In the genomic region with DNA sequence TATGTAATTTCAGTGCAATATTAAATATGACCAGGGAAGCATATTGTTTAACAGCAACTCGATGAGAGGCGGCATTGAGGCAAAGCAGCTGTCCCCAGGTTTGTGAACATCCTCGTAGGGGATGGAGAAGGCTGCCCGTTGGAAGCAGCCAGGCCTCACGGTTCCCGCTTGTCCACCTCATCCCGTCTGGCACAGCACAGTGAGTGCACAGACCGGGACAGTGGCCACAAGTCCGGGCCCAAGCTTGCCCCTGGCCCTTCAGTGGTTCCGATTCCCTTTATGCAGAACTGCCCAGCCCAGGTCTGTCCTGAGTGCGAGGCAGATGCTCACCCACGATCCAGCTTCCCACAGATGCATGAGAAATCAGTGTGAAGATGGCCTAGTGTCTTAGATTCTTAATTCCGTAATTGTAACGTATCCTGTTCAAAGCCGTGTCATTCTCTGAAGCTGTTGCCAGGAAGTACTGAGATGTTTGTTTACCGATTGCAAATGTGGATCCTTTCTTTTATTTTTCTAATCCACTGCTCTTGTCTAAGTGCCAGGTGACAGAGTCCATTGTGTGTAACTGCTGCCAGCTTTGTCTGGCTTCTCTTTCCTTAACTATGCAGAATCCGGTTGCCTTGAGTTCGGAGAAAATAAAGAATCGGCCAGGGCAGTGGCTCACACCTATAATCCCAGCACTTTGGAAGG, we compare ENCODE assay signal across 14 cellular contexts. TPM values are rescaled to one million over a fixed set of nuclear protein-coding genes. Genes with fewer than 3 reads are reported as not detected.
A peak's percentile ranks its signal among the peaks of the same experiment; 100 is the strongest.
DNase-seq lines count a peak whose midpoint lies in the region; ATAC-seq and TF ChIP-seq lines count a peak whose summit lies in the region.
"Had no signal": no experiment of that assay in that cellular context is flagged by ENCODE, and none has a peak within 500 bp of the region (broad histone marks: within the 10 kb centered on the region; RNA-seq: fewer than 3 reads in every experiment).

No MANE protein-coding gene starts in this region.

- ATAC-seq in gastrocnemius medialis: no peak
- no peak for ATAC-seq in effector memory CD8-positive, alpha-beta T cell (replicated peaks)
- ATAC-seq: activated CD8-positive, alpha-beta T cell treated with anti-CD3 and anti-CD28 coated beads for 36 hours had no signal

- H3K36me3 Mint-ChIP-seq in effector memory CD8-positive, alpha-beta T cell (ENCODE audit: insufficient read depth): peaks cover 46% of the 10 kb centered on the region

- no peak for TF ChIP-seq POLR2A in gastrocnemius medialis (IDR thresholded peaks at IDR 0.05)

- no peak overlapping the region for H3K4me3 ChIP-seq in LNCaP clone FGC (ENCODE audit: low read depth, low read length)
- no peak overlapping the region for H3K4me3 ChIP-seq in fibroblast of pulmonary artery (replicated peaks; ENCODE audit: low read depth, low read length)
- no peak overlapping the region for H3K4me3 ChIP-seq in gastrocnemius medialis
- no peak overlapping the region for H3K4me3 ChIP-seq in H7 (ENCODE audit: insufficient read depth, low read depth, low read length)

- no peaks in the 10 kb centered on the region for H3K9me3 ChIP-seq in gastrocnemius medialis

- no peak overlapping the region for H3K27ac Mint-ChIP-seq in effector memory CD8-positive, alpha-beta T cell
- H3K27ac Mint-ChIP-seq: activated CD8-positive, alpha-beta T cell treated with anti-CD3 and anti-CD28 coated beads for 36 hours; stimulated activated naive CD8-positive, alpha-beta T cell treated with anti-CD3 and anti-CD28 coated beads, Interleukin-15, Interleukin-2, amounts not matched to agents 100 ng/mL and 50 ng/mL, for 24 hours had no signal

- no peak overlapping the region for H3K4me3 Mint-ChIP-seq in effector memory CD8-positive, alpha-beta T cell
- H3K4me3 Mint-ChIP-seq: activated CD8-positive, alpha-beta T cell treated with anti-CD3 and anti-CD28 coated beads for 36 hours; central memory CD8-positive, alpha-beta T cell; immature natural killer cell; stimulated activated naive CD8-positive, alpha-beta T cell treated with anti-CD3 and anti-CD28 coated beads, Interleukin-15, Interleukin-2, amounts not matched to agents 100 ng/mL and 50 ng/mL, for 24 hours had no signal

- H3K27me3 ChIP-seq in gastrocnemius medialis: no peaks in the 10 kb centered on the region
- H3K27me3 ChIP-seq in H7 (ENCODE audit: control insufficient read depth, insufficient read depth, low read length): no peaks in the 10 kb centered on the region

- no peaks in the 10 kb centered on the region for H3K27me3 Mint-ChIP-seq in effector memory CD8-positive, alpha-beta T cell
- H3K27me3 Mint-ChIP-seq: activated CD8-positive, alpha-beta T cell treated with anti-CD3 and anti-CD28 coated beads for 36 hours; central memory CD8-positive, alpha-beta T cell; stimulated activated naive CD8-positive, alpha-beta T cell treated with anti-CD3 and anti-CD28 coated beads, Interleukin-15, Interleukin-2, amounts not matched to agents 100 ng/mL and 50 ng/mL, for 24 hours had no signal

- no peak for TF ChIP-seq CTCF in LNCaP clone FGC (IDR thresholded peaks at IDR 0.05; ENCODE audit: control insufficient read depth, extremely low read depth, insufficient read depth)
- TF ChIP-seq CTCF in fibroblast of pulmonary artery (IDR thresholded peaks at IDR 0.05; ENCODE audit: low read length, missing control alignments): no peak
- no peak for TF ChIP-seq CTCF in gastrocnemius medialis (IDR thresholded peaks at IDR 0.05 in 4 of 5, conservative IDR thresholded peaks at IDR 0.05 in 1 of 5)

- intact Hi-C loops in gastrocnemius medialis (cut with DNase I; ENCODE audit: low total_unique reads): loop anchor here (5.0 to 10.0 kb wide), 2 partner anchors 36 to 702 kb away; a partner anchor contains a TSS

- peaks cover 35 to 39% of the 10 kb centered on the region in 2 donors for H3K4me1 ChIP-seq in gastrocnemius medialis

- in situ Hi-C loops in gastrocnemius medialis (cut with MboI; ENCODE audit: low sequenced_read_pairs in 4 of 4): no loop called here

- H3K36me3 ChIP-seq in gastrocnemius medialis: no peaks in the 10 kb centered on the region
- H3K36me3 ChIP-seq in H7 (replicated peaks; ENCODE audit: control insufficient read depth, insufficient read depth, low read length): peaks cover 30% of the 10 kb centered on the region

- peak overlapping the region; percentile 71 for H3K27ac ChIP-seq in angular gyrus (ENCODE audit: low read depth, low read length)
- peak overlapping the region; percentile 78 to 87 (median 81) for H3K27ac ChIP-seq in gastrocnemius medialis
- H3K27ac ChIP-seq: KMS-11 had no signal

- H3K9me3 Mint-ChIP-seq in effector memory CD8-positive, alpha-beta T cell: no peaks in the 10 kb centered on the region
- H3K9me3 Mint-ChIP-seq: activated CD8-positive, alpha-beta T cell treated with anti-CD3 and anti-CD28 coated beads for 36 hours; central memory CD8-positive, alpha-beta T cell; immature natural killer cell; stimulated activated naive CD8-positive, alpha-beta T cell treated with anti-CD3 and anti-CD28 coated beads, Interleukin-15, Interleukin-2, amounts not matched to agents 100 ng/mL and 50 ng/mL, for 24 hours had no signal

- no peaks in the 10 kb centered on the region for H3K4me1 Mint-ChIP-seq in effector memory CD8-positive, alpha-beta T cell (ENCODE audit: low read depth in 2 of 2)
- H3K4me1 Mint-ChIP-seq: central memory CD8-positive, alpha-beta T cell; immature natural killer cell had no signal

- DNase-seq in LNCaP clone FGC (ENCODE audit: low read depth) (peak; percentile 88), fibroblast of pulmonary artery (ENCODE audit: low read depth) (peak; percentile 78), gastrocnemius medialis (no peak), T1000 (lab: John Stamatoyannopoulos, UW) (no peak), H7 (no peak), HuH-7 (ENCODE audit: low spot score) (no peak)
- no peak for DNase-seq in effector memory CD8-positive, alpha-beta T cell
- DNase-seq: activated CD8-positive, alpha-beta T cell treated with anti-CD3 and anti-CD28 coated beads for 36 hours; GF-D8; immature natural killer cell had no signal

RNA-seq across cellular contexts. Expression of a gene that starts 35.5 kb away (rescaled TPM):
- 100 to 1,000 TPM in 1 of 4 donors, 10 to 100 TPM in 3; 21.3 to 171 (median 38.9) TPM for total RNA-seq in gastrocnemius medialis
- total RNA-seq in H7 (2014; rRNA removed; shearing (Covaris generic)): 104 and 120 TPM in 2 replicates

Comparison
In these comparisons a context has a peak if more than half of its experiments do, and no peak if none do; other contexts are left out.
1. DNase-seq: peak in LNCaP clone FGC (single experiment) and fibroblast of pulmonary artery (single experiment); none in gastrocnemius medialis (0 of 2), effector memory CD8-positive, alpha-beta T cell (0 of 3), T1000 (single experiment), H7 (single experiment) and HuH-7 (single experiment).